ENCODE assay signal across 8 cellular contexts in the genomic region with DNA sequence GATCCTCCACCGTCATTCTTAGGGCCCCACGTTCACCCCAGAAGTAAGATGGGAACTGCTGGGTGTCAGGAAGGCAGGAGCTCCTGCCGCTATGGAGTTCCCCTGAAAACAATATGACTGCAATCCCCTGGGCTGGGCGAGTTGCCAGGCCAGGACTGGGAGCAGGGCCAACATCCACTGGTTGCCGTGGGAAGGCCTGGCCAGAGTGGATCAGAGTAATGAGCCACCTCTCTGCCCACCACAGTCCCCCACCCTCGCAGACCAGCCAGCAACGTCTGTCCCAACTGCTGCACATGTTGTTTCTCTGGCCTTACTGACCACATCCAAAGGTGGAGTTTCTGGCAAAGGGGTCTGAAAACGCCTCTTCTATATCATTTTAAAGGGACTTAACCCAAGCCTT.
A peak's percentile ranks its signal among the peaks of the same experiment; 100 is the strongest.
DNase-seq lines count a peak whose midpoint lies in the region; ATAC-seq and TF ChIP-seq lines count a peak whose summit lies in the region.

No MANE protein-coding gene starts in this region.

- in situ Hi-C loops in gastrocnemius medialis (cut with MboI; ENCODE audit: low sequenced_read_pairs in 4 of 4) = no loop called here

- peak in 1 of 2 donors; percentile 64 for ATAC-seq in gastrocnemius medialis
- ATAC-seq in HG03139 (IDR thresholded peaks at IDR 0.05; ENCODE audit: unreplicated experiment) = no peak

- TF ChIP-seq CTCF in RWPE1 (conservative IDR thresholded peaks at IDR 0.05; ENCODE audit: low read depth) (no peak), gastrocnemius medialis (IDR thresholded peaks at IDR 0.05 in 4 of 5, conservative IDR thresholded peaks at IDR 0.05 in 1 of 5) (no peak)

- no peak overlapping the region for H3K4me3 ChIP-seq in gastrocnemius medialis

- H3K27ac ChIP-seq in RWPE1 = peak overlapping the region; percentile 62
- peak overlapping the region in 1 of 4 donors; percentile 24 for H3K27ac ChIP-seq in gastrocnemius medialis

- POLR2A ChIA-PET in RWPE1 (lab: Yijun Ruan, JAX; ENCODE audit: low non-redundant PET) = no interaction called here

- H3K9me3 ChIP-seq in gastrocnemius medialis = no peaks in the 10 kb centered on the region

- H3K4me1 ChIP-seq in gastrocnemius medialis = peaks cover 11 to 19% of the 10 kb centered on the region in 2 donors

- intact Hi-C loops in gastrocnemius medialis (cut with DNase I; ENCODE audit: low total_unique reads) = no loop called here

- CTCF ChIA-PET in RWPE1 (lab: Yijun Ruan, JAX) = no interaction called here

- DNase-seq in GOT3 (lab: John Stamatoyannopoulos, UW) (peak; percentile 7), RWPE1 (ENCODE audit: low spot score) (peak; percentile 42), globus pallidus (ENCODE audit: low spot score) (peak; percentile 24), gastrocnemius medialis (peak; percentile 14 to 70), activated gamma-delta T cell (lab: John Stamatoyannopoulos, UW) (no peak)
- no peak for DNase-seq in stimulated activated CD4-positive, alpha-beta T cell treated with anti-CD3 and anti-CD28 coated beads, Interleukin-12 subunit alpha, Interleukin-12 subunit beta, amount 100 ng/mL, for 4 hours
- no peak for DNase-seq in activated CD4-positive, alpha-beta T cell treated with anti-CD3 and anti-CD28 coated beads, Interleukin-2, amount 50 U/mL, for 1 hour

- no peaks in the 10 kb centered on the region for H3K36me3 ChIP-seq in gastrocnemius medialis

- TF ChIP-seq POLR2A in gastrocnemius medialis (IDR thresholded peaks at IDR 0.05) = no peak

- H3K27me3 ChIP-seq in gastrocnemius medialis = no peaks in the 10 kb centered on the region

Comparison
In these comparisons a context has a peak if more than half of its experiments do, and no peak if none do; other contexts are left out.
1. DNase-seq: peak in GOT3 (single experiment), RWPE1 (single experiment), globus pallidus (single experiment) and gastrocnemius medialis (2 of 2); none in activated gamma-delta T cell (single experiment), stimulated activated CD4-positive, alpha-beta T cell treated with anti-CD3 and anti-CD28 coated beads, Interleukin-12 subunit alpha, Interleukin-12 subunit beta, amount 100 ng/mL, for 4 hours (single experiment) and activated CD4-positive, alpha-beta T cell treated with anti-CD3 and anti-CD28 coated beads, Interleukin-2, amount 50 U/mL, for 1 hour (single experiment).